Comparison of ENCODE assay signal across 23 cellular contexts in genomic region chr12:120932058-120932457, GRCh38. TPM values are rescaled to one million over a fixed set of nuclear protein-coding genes. Genes with fewer than 3 reads are reported as not detected.
DNase-seq lines count a peak whose midpoint lies in the region; ATAC-seq, FAIRE-seq and TF ChIP-seq lines count a peak whose summit lies in the region.
"Had no signal": no experiment of that assay in that cellular context is flagged by ENCODE, and none has a peak within 500 bp of the region (broad histone marks: within the 10 kb centered on the region; RNA-seq: fewer than 3 reads in every experiment).

No MANE protein-coding gene starts in this region.

- H2AFZ ChIP-seq in GM23338 (0 out of 2 replicates have a peak overlapping the region, but pooled peaks have one; percentile 14), PC-9 (0 out of 2 replicates have a peak overlapping the region, but pooled peaks have one; percentile 48), K562 (ENCODE audit: low read depth, low read length) (peak overlapping the region; percentile 43; the same call in 1 of the 2 replicates), neural progenitor cell (replicated peaks) (no peak overlapping the region)

- H3K4me1 Mint-ChIP-seq in GM23338 (peaks cover 8% of the 10 kb centered on the region; the same call in 2 of the 3 replicates), neural progenitor cell (no peaks in the 10 kb centered on the region)
- H3K4me1 Mint-ChIP-seq: CD4-positive, alpha-beta memory T cell had no signal

- H3K9me3 Mint-ChIP-seq in GM23338 (no peaks in the 10 kb centered on the region), neural progenitor cell (no peaks in the 10 kb centered on the region)
- H3K9me3 Mint-ChIP-seq: CD4-positive, alpha-beta memory T cell; H9 had no signal

- TF ChIP-seq CTCF in GM23338 (conservative IDR thresholded peaks at IDR 0.05; ENCODE audit: low read depth in 2 of 2) (no peak), PC-9 (conservative IDR thresholded peaks at IDR 0.05) (no peak), K562 (IDR thresholded peaks at IDR 0.05 in 2 of 3, conservative IDR thresholded peaks at IDR 0.05 in 1 of 3; ENCODE audit: insufficient read depth in 2 of 3, low read depth in 1 of 3, low read length in 3 of 3) (no peak), neural progenitor cell (IDR thresholded peaks at IDR 0.05) (no peak)

- no peaks in the 10 kb centered on the region for H3F3A ChIP-seq in GM23338 (replicated peaks; ENCODE audit: low read depth)
- H3F3A ChIP-seq in PC-9 (ENCODE audit: insufficient read depth, low read depth) = peaks cover 4% of the 10 kb centered on the region; the same call in 1 of the 2 replicates
- H3F3A ChIP-seq in neural progenitor cell (ENCODE audit: low read depth) = peaks cover 16% of the 10 kb centered on the region

- ATAC-seq in GM23338 = no peak
- ATAC-seq in K562 = no peak
- ATAC-seq in GM18505 (IDR thresholded peaks at IDR 0.05; ENCODE audit: unreplicated experiment) = no peak

- in situ Hi-C loops in K562 (cut with MboI) = no loop called here

- H3K79me2 ChIP-seq in GM23338 (replicated peaks; ENCODE audit: insufficient read depth) = no peaks in the 10 kb centered on the region
- no peaks in the 10 kb centered on the region for H3K79me2 ChIP-seq in PC-9 (ENCODE audit: low read depth)
- no peaks in the 10 kb centered on the region for H3K79me2 ChIP-seq in K562 (ENCODE audit: control insufficient read depth, insufficient read depth, low read length)
- H3K79me2 ChIP-seq in neural progenitor cell (ENCODE audit: low read depth) = no peaks in the 10 kb centered on the region

- no TSS peak for BruUV-seq in PC-9 (replicated peaks; lab: Mats Ljungman, UMichigan)
- BruUV-seq in K562 (replicated peaks; lab: Mats Ljungman, UMichigan) = no TSS peak

- H3K36me3 ChIP-seq in GM23338 (ENCODE audit: insufficient read depth) (no peaks in the 10 kb centered on the region), PC-9 (ENCODE audit: low read depth) (no peaks in the 10 kb centered on the region), K562 (ENCODE audit: control insufficient read depth, insufficient read depth, low read length) (no peaks in the 10 kb centered on the region), neural progenitor cell (no peaks in the 10 kb centered on the region)
- H3K36me3 ChIP-seq: BLaER1 had no signal

- no peak for TF ChIP-seq POLR2A in K562 (conservative IDR thresholded peaks at IDR 0.05)
- no peak for TF ChIP-seq POLR2A in GM18505 (IDR thresholded peaks at IDR 0.05; ENCODE audit: borderline replicate concordance, extremely low read depth, insufficient read depth, insufficient read length)
- TF ChIP-seq POLR2A in GM12892 (IDR thresholded peaks at IDR 0.05; ENCODE audit: low read depth, low read length) = no peak

- intact Hi-C loops in PC-9 (cut with micrococcal nuclease; ENCODE audit: unreplicated experiment) (no loop called here), K562 (cut with micrococcal nuclease) (no loop called here)

- H3K4me3 Mint-ChIP-seq in GM23338 (no peak overlapping the region), neural progenitor cell (no peak overlapping the region)
- H3K4me3 Mint-ChIP-seq: CD14-positive monocyte; CD4-positive, alpha-beta memory T cell; H9; IgD-negative memory B cell had no signal

- H3K27ac ChIP-seq in GM23338 (ENCODE audit: low read depth) = no peak overlapping the region
- no peak overlapping the region for H3K27ac ChIP-seq in PC-9
- H3K27ac ChIP-seq in K562 (ENCODE audit: extremely low read depth, low read depth, low read length) = no peak overlapping the region
- no peak overlapping the region for H3K27ac ChIP-seq in neural progenitor cell
- H3K27ac ChIP-seq: BLaER1 had no signal

- H3K9me1 ChIP-seq in K562 (ENCODE audit: control insufficient read depth, insufficient read depth, low read length) = no peaks in the 10 kb centered on the region

- H3K27me3 Mint-ChIP-seq in GM23338 (ENCODE audit: insufficient read depth, low read depth, poor library complexity) (peaks cover 9% of the 10 kb centered on the region), neural progenitor cell (ENCODE audit: insufficient read depth, low read depth) (peaks cover 7% of the 10 kb centered on the region)
- H3K27me3 Mint-ChIP-seq: CD4-positive, alpha-beta memory T cell had no signal

- FAIRE-seq in K562 (lab: Jason Lieb, UNC) (no peak), GM12892 (lab: Jason Lieb, UNC) (no peak)
- FAIRE-seq: GM19239, HTR-8/SVneo had no signal

- no peaks in the 10 kb centered on the region for H3K9me2 ChIP-seq in GM23338 (ENCODE audit: insufficient read depth)
- no peaks in the 10 kb centered on the region for H3K9me2 ChIP-seq in PC-9 (ENCODE audit: insufficient read depth)

- 40% methylated on average over 7 of the region's 7 CpGs for WGBS in K562 (ENCODE audit: insufficient coverage, low coverage, missing lambda C conversion rate)

- H3K27me3 ChIP-seq in GM23338 (ENCODE audit: insufficient read depth) = no peaks in the 10 kb centered on the region
- no peaks in the 10 kb centered on the region for H3K27me3 ChIP-seq in PC-9 (ENCODE audit: insufficient read depth, low read depth)
- H3K27me3 ChIP-seq in K562 (ENCODE audit: control insufficient read depth in 2 of 2, insufficient read depth in 2 of 2, low read length in 2 of 2) = peaks cover 0 to 3% of the 10 kb centered on the region in 2 experiments; a peak in 1 of 5 replicates
- H3K27me3 ChIP-seq in neural progenitor cell = no peaks in the 10 kb centered on the region
- H3K27me3 ChIP-seq: BLaER1 had no signal

- no peak overlapping the region for H3K4me3 ChIP-seq in GM23338
- no peak overlapping the region for H3K4me3 ChIP-seq in PC-9
- H3K4me3 ChIP-seq in K562 = no peak overlapping the region
- no peak overlapping the region for H3K4me3 ChIP-seq in neural progenitor cell
- H3K4me3 ChIP-seq: BLaER1 had no signal

- DNase-seq in GM23338 (ENCODE audit: low spot score) = no peak
- no peak for DNase-seq in PC-9
- DNase-seq in K562 (ENCODE audit: extremely low read depth in 1 of 4, low spot score in 3 of 4) = no peak
- DNase-seq in neural progenitor cell (ENCODE audit: low spot score) = no peak
- no peak for DNase-seq in NCI-H2107 treated with DMSO at 0.1 percent for 48 hours (lab: John Stamatoyannopoulos, UW; ENCODE audit: unreplicated experiment)
- no peak for DNase-seq in cerebellar cortex (ENCODE audit: low spot score)
- no peak for DNase-seq in GM12892 (ENCODE audit: insufficient read length)
- DNase-seq: 8988T; CD4-positive, alpha-beta memory T cell; DMS153; DMS79; GDM1; GOT3; H9 had no signal

- H3K27ac Mint-ChIP-seq in GM23338 (no peak overlapping the region), neural progenitor cell (peak overlapping the region; percentile 10)
- H3K27ac Mint-ChIP-seq: CD14-positive monocyte; CD4-positive, alpha-beta memory T cell had no signal

- POLR2A ChIA-PET in PC-9 (lab: Charles Lee; ENCODE audit: unreplicated experiment) = no interaction called here
- POLR2A ChIA-PET in K562 (lab: Yijun Ruan, JAX) = interaction anchor here (0.7 to 1.9 kb wide), 4 partner anchors 10 to 148 kb away, joined by 3 to 4 read pairs (median 4); no protein-coding TSS in a partner anchor

- no peaks in the 10 kb centered on the region for H3K36me3 Mint-ChIP-seq in GM23338 (ENCODE audit: low read depth)
- no peaks in the 10 kb centered on the region for H3K36me3 Mint-ChIP-seq in neural progenitor cell
- H3K36me3 Mint-ChIP-seq: CD14-positive monocyte; CD4-positive, alpha-beta memory T cell; IgD-negative memory B cell had no signal

- no peaks in the 10 kb centered on the region for H4K20me1 ChIP-seq in GM23338 (replicated peaks; ENCODE audit: insufficient read depth)
- no peaks in the 10 kb centered on the region for H4K20me1 ChIP-seq in PC-9 (ENCODE audit: insufficient read depth)
- H4K20me1 ChIP-seq in K562 (replicated peaks; ENCODE audit: control insufficient read depth, insufficient read depth, low read length) = no peaks in the 10 kb centered on the region
- no peaks in the 10 kb centered on the region for H4K20me1 ChIP-seq in neural progenitor cell (ENCODE audit: low read depth)
- H4K20me1 ChIP-seq: BLaER1 had no signal

- H3K4me1 ChIP-seq in GM23338 (ENCODE audit: insufficient read depth) = 0 out of 2 replicates have a peak, but pooled peaks cover 4% of the 10 kb centered on the region
- H3K4me1 ChIP-seq in PC-9 (replicated peaks; ENCODE audit: insufficient read depth) = peaks cover 13% of the 10 kb centered on the region
- H3K4me1 ChIP-seq in K562 (replicated peaks in 1 of 2; ENCODE audit: control insufficient read depth in 2 of 2, insufficient read depth in 2 of 2, low read length in 2 of 2) = no peaks in the 10 kb centered on the region; a peak in 2 of 5 replicates
- H3K4me1 ChIP-seq in neural progenitor cell = no peaks in the 10 kb centered on the region
- H3K4me1 ChIP-seq: BLaER1 had no signal

- no peak overlapping the region for H3K9ac ChIP-seq in K562 (ENCODE audit: insufficient read depth in 1 of 2, low read depth in 2 of 2, low read length in 2 of 2)
- H3K9ac ChIP-seq in neural progenitor cell = no peak overlapping the region
- H3K9ac ChIP-seq: BLaER1 had no signal

- H3K4me2 ChIP-seq in GM23338 = no peak overlapping the region
- H3K4me2 ChIP-seq in PC-9 = no peak overlapping the region
- peak overlapping the region; percentile 4; the same call in 1 of the 2 replicates for H3K4me2 ChIP-seq in K562 (ENCODE audit: insufficient read depth, low read length)
- H3K4me2 ChIP-seq in neural progenitor cell = no peak overlapping the region
- H3K4me2 ChIP-seq: BLaER1 had no signal

- CTCF ChIA-PET in PC-9 (lab: Charles Lee) (no interaction called here), K562 (lab: Yijun Ruan, JAX; ENCODE audit: low intra/inter-chr PET ratio) (no interaction called here)

- no peak for TF ChIP-seq RAD21 in K562 (CRISPR knock-in tag; conservative IDR thresholded peaks at IDR 0.05 in 1 of 2, IDR thresholded peaks at IDR 0.05 in 1 of 2)

- H3K9me3 ChIP-seq in PC-9 (ENCODE audit: insufficient read depth, low read depth) (no peaks in the 10 kb centered on the region), K562 (replicated peaks; ENCODE audit: control insufficient read depth, insufficient read depth, low read depth, low read length) (no peaks in the 10 kb centered on the region), neural progenitor cell (ENCODE audit: low read depth) (no peaks in the 10 kb centered on the region)
- H3K9me3 ChIP-seq: BLaER1 had no signal

- no peak for TF ChIP-seq EP300 in K562 (IDR thresholded peaks at IDR 0.05; ENCODE audit: low read length)

RNA-seq across cellular contexts. Expression of gene SPPL3, which starts 27.9 kb away (rescaled TPM):
- 25.2 and 27.8 TPM in 2 replicates for total RNA-seq in GM23338 (2014; rRNA removed; shearing (Covaris generic))
- 10.9 and 12.7 TPM in 2 replicates for polyA plus RNA-seq in GM23338 (2016; fragmentation: Nextera tagmentation; extraction: Ambion mirVana)
- total RNA-seq in PC-9 (2021) = 27.1 and 44.7 TPM in 2 replicates
- 25.1 and 48.4 TPM in 2 replicates for total RNA-seq in K562 (2011; cell fraction: chromatin; rRNA removed; ENCODE audit: low replicate concordance)
- total RNA-seq in K562 (2011; cell fraction: nucleolus; rRNA removed) = 15.8 and 16.1 TPM in 2 replicates
- 39.8 and 62.4 TPM in 2 replicates for total RNA-seq in K562 (2011; cell fraction: nucleoplasm; rRNA removed)
- 2.9 and 4.2 TPM in 2 replicates for total RNA-seq in K562 (2014; rRNA removed)
- total RNA-seq in K562 (2014; rRNA removed; fragmentation: Illumina TruSeq; extraction: Trizol) = 7.1 and 8.3 TPM in 2 replicates
- total RNA-seq in K562 (2015; rRNA removed; fragmentation: Illumina TruSeq; extraction: Trizol) = 6.9 and 7.4 TPM in 2 replicates
- total RNA-seq in K562 (2021) = 21.6 and 23.8 TPM in 2 replicates
- polyA plus RNA-seq in K562 (2011; rRNA removed) = 6.4 and 7.4 TPM in 2 replicates
- 10.3 and 12.7 TPM in 2 replicates for polyA plus RNA-seq in K562 (2011; cell fraction: cytosol; rRNA removed)
- 7.9 and 10.3 TPM in 2 replicates for polyA plus RNA-seq in K562 (2011; cell fraction: nucleus; rRNA removed)
- polyA plus RNA-seq in K562 (2012) = 9.3 and 23.9 TPM in 2 replicates
- polyA plus RNA-seq in K562 (2014; fragmentation: Illumina TruSeq; extraction: Trizol) = 28.6 and 32.1 TPM in 2 replicates
- 1 to 10 TPM; 3.8 to 5.3 TPM for polyA plus RNA-seq in K562 (2014; fragmentation: Nextera tagmentation; extraction: Ambion mirVana)
- 6.2 and 6.6 TPM in 2 replicates for polyA plus RNA-seq in K562 (2014; rRNA removed)
- polyA minus RNA-seq in K562 (2011; rRNA and poly(A)+ RNA removed) = 13.7 and 19.4 TPM in 2 replicates
- polyA minus RNA-seq in K562 (2011; cell fraction: cytosol; rRNA and poly(A)+ RNA removed) = 14.9 and 19.3 TPM in 2 replicates
- 6.1 and 6.2 TPM in 2 replicates for polyA minus RNA-seq in K562 (2011; cell fraction: nucleus; rRNA and poly(A)+ RNA removed)
- total RNA-seq in neural progenitor cell (ENCODE audit: low replicate concordance) = 12.9 and 25.8 TPM in 2 replicates
- 9.9 TPM for polyA plus RNA-seq in GM12892 (2012; ENCODE audit: missing spikeins)

RNA-seq across cellular contexts. Expression of gene HNF1A, which starts 46.3 kb away (rescaled TPM):
- not detected in 2 replicates for total RNA-seq in GM23338 (2014; rRNA removed; shearing (Covaris generic))
- 0.10 and 0.11 TPM in 2 replicates for polyA plus RNA-seq in GM23338 (2016; fragmentation: Nextera tagmentation; extraction: Ambion mirVana)
- not detected in 2 replicates for total RNA-seq in PC-9 (2021)
- total RNA-seq in K562 (2011; cell fraction: chromatin; rRNA removed; ENCODE audit: low replicate concordance) = not detected in 2 replicates
- 0.17 TPM in 1 of 2 replicates, not detected in the other for total RNA-seq in K562 (2011; cell fraction: nucleolus; rRNA removed)
- total RNA-seq in K562 (2011; cell fraction: nucleoplasm; rRNA removed) = not detected in 2 replicates
- total RNA-seq in K562 (2014; rRNA removed) = not detected in 2 replicates
- not detected in 2 replicates for total RNA-seq in K562 (2014; rRNA removed; fragmentation: Illumina TruSeq; extraction: Trizol)
- not detected in 2 replicates for total RNA-seq in K562 (2015; rRNA removed; fragmentation: Illumina TruSeq; extraction: Trizol)
- not detected in 2 replicates for total RNA-seq in K562 (2021)
- polyA plus RNA-seq in K562 (2011; rRNA removed) = not detected in 2 replicates
- 0.03 TPM in 1 of 2 replicates, not detected in the other for polyA plus RNA-seq in K562 (2011; cell fraction: cytosol; rRNA removed)
- polyA plus RNA-seq in K562 (2011; cell fraction: nucleus; rRNA removed) = not detected in 2 replicates
- 0.03 TPM in 1 of 2 replicates, not detected in the other for polyA plus RNA-seq in K562 (2012)
- not detected in 2 replicates for polyA plus RNA-seq in K562 (2014; fragmentation: Illumina TruSeq; extraction: Trizol)
- not detected for polyA plus RNA-seq in K562 (2014; fragmentation: Nextera tagmentation; extraction: Ambion mirVana)
- polyA plus RNA-seq in K562 (2014; rRNA removed) = not detected in 2 replicates
- not detected in 2 replicates for polyA minus RNA-seq in K562 (2011; rRNA and poly(A)+ RNA removed)
- not detected in 2 replicates for polyA minus RNA-seq in K562 (2011; cell fraction: cytosol; rRNA and poly(A)+ RNA removed)
- polyA minus RNA-seq in K562 (2011; cell fraction: nucleus; rRNA and poly(A)+ RNA removed) = not detected in 2 replicates
- total RNA-seq in neural progenitor cell (ENCODE audit: low replicate concordance) = not detected in 2 replicates
- not detected for polyA plus RNA-seq in GM12892 (2012; ENCODE audit: missing spikeins)
- total RNA-seq: A673; CD4-positive, alpha-beta memory T cell; Daoy; H9 had no signal
- polyA plus RNA-seq: AG04450; CD14-positive monocyte; CD4-positive, alpha-beta memory T cell; IgD-negative memory B cell had no signal
